1 cellular context compared by ENCODE assay signal in the genomic region with DNA sequence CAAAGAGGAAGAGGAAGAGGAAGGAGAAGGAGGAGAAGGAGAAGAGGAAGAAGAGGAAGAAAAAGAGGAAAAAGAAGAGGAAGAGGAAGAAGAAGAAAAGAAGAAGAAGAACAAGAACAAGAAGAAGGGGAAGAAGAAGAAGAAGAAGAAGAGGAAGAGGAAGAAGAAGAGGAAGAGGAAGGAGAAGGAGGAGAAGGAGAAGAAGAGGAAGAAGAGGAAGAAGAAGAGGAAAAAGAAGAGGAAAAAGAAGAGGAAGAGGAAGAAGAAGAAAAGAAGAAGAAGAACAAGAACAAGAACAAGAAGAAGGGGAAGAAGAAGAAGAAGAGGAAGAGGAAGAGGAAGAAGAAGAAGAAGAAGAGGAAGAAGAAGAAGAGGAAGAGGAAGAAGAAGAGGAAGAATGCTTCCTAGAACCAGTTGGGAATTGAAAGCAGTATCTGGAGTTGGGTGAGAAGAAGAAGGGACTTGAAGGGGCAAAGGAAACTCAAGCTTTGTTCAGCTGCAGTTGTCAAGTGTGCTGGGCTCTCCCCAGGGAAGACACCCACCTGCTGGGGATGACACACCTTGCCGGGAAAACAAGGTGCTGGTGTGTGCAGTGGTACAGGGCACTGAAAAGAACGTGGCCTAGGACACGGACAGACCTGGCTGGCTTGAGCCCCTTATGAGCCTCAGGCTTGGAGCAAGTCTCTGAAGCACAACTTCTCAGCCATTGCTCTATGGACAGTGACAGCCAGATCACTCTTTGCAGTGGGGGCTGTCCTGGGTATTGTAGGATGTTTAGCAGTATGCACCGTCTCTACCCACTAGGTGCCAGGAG.
TF ChIP-seq lines count a peak whose summit lies in the region.

No MANE protein-coding gene starts in this region.

TF ChIP-seq in K562, 482 proteins besides CTCF, POLR2A, EP300 and RAD21 (continued from another document):
- TF ChIP-seq, protein P1, sequence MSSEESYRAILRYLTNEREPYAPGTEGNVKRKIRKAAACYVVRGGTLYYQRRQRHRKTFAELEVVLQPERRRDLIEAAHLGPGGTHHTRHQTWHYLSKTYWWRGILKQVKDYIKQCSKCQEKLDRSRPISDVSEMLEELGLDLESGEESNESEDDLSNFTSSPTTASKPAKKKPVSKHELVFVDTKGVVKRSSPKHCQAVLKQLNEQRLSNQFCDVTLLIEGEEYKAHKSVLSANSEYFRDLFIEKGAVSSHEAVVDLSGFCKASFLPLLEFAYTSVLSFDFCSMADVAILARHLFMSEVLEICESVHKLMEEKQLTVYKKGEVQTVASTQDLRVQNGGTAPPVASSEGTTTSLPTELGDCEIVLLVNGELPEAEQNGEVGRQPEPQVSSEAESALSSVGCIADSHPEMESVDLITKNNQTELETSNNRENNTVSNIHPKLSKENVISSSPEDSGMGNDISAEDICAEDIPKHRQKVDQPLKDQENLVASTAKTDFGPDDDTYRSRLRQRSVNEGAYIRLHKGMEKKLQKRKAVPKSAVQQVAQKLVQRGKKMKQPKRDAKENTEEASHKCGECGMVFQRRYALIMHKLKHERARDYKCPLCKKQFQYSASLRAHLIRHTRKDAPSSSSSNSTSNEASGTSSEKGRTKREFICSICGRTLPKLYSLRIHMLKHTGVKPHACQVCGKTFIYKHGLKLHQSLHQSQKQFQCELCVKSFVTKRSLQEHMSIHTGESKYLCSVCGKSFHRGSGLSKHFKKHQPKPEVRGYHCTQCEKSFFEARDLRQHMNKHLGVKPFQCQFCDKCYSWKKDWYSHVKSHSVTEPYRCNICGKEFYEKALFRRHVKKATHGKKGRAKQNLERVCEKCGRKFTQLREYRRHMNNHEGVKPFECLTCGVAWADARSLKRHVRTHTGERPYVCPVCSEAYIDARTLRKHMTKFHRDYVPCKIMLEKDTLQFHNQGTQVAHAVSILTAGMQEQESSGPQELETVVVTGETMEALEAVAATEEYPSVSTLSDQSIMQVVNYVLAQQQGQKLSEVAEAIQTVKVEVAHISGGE (CRISPR knock-in tag; IDR thresholded peaks at IDR 0.05), result peak in 1 of 3 experiments; percentile 53; a peak in 2 of 6 replicates
- TF ChIP-seq BDP1 (IDR thresholded peaks at IDR 0.05; ENCODE audit: insufficient read depth, insufficient read length) (no peak), STAG1 (CRISPR knock-in tag; IDR thresholded peaks at IDR 0.05; ENCODE audit: borderline replicate concordance) (no peak), C11orf30 (IDR thresholded peaks at IDR 0.05; ENCODE audit: low read depth) (no peak), BHLHE40 (IDR thresholded peaks at IDR 0.05; ENCODE audit: low read length) (no peak), ZEB2 (IDR thresholded peaks at IDR 0.05) (no peak), TBP (optimal IDR thresholded peaks at IDR 0.05; ENCODE audit: low read depth, low read length) (no peak)
